8 cellular contexts compared by ENCODE assay signal in the genomic region with DNA sequence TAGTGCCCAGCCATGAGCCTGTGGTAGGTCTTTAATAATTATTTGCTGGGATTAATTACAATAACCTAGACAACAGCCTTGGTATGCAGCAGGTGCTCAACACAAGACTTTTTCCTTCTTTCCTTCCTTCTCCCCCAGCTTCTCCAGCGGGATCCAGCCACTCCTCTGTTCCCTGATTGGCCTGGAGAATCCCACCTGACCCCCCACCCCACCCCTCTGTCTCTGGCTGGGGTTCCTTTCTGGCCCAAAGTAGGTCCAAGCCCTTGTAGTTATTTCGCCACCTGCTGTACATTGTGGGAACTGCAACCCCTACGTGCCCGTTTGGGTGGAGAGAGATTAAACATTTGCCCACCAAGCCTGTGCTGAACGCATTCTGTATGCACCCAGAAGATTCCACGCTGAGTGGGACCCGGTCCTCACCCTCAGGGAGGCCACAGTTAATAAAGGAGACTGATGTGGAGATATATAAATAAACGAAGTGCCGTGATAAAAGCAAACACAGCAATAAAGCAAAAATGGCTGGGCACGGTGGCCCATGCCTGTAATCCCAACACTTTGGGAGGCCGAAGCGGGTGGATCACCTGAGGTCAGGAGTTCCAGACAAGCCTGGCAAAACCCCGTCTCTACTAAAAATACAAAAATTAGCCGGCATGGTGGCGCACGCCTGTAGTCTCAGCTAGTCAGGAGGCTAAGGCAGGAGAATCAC. TPM values are rescaled to one million over a fixed set of nuclear protein-coding genes. Genes with fewer than 3 reads are reported as not detected.
DNase-seq lines count a peak whose midpoint lies in the region; ATAC-seq and TF ChIP-seq lines count a peak whose summit lies in the region.

No MANE protein-coding gene starts in this region.

- CTCF ChIA-PET in HEK293T (lab: Yijun Ruan, JAX), result interaction anchor here (0.5 to 3.8 kb wide), 10 partner anchors 8 to 82 kb away, joined by 3 to 22 read pairs (median 6); no protein-coding TSS in a partner anchor

- peak; percentile 63 to 74 for ATAC-seq in CD4-positive, CD25-positive, alpha-beta regulatory T cell (ENCODE audit: low read depth in 2 of 2)
- peak; percentile 55 for ATAC-seq in omental fat pad (ENCODE audit: low FRiP score)

- peaks cover 11% of the 10 kb centered on the region for H3K27me3 Mint-ChIP-seq in CD4-positive, CD25-positive, alpha-beta regulatory T cell
- H3K27me3 Mint-ChIP-seq in type B pancreatic cell, result no peaks in the 10 kb centered on the region

- no peaks in the 10 kb centered on the region for H3K27me3 ChIP-seq in CD4-positive, CD25-positive, alpha-beta regulatory T cell (ENCODE audit: control insufficient read depth, insufficient read depth, low read length)
- H3K27me3 ChIP-seq in esophagus squamous epithelium, result no peaks in the 10 kb centered on the region

- no peak overlapping the region for H3K4me3 Mint-ChIP-seq in CD4-positive, CD25-positive, alpha-beta regulatory T cell
- no peak overlapping the region for H3K4me3 Mint-ChIP-seq in type B pancreatic cell

- DNase-seq in CD4-positive, CD25-positive, alpha-beta regulatory T cell, result peak; percentile 56 to 70 (median 64)
- DNase-seq in HEK293T (ENCODE audit: extremely low spot score) (peak; percentile 90), OCI-M1 (lab: John Stamatoyannopoulos, UW) (peak; percentile 90), activated T-cell treated with anti-CD3 and anti-CD28 coated beads for 1 hour (ENCODE audit: low read depth) (peak; percentile 69), esophagus squamous epithelium (lab: John Stamatoyannopoulos, UW) (no peak), omental fat pad (ENCODE audit: low spot score) (peak; percentile 76), type B pancreatic cell (ENCODE audit: extremely low spot score, unreplicated experiment) (no peak), DMS153 (lab: John Stamatoyannopoulos, UW) (no peak)

- TF ChIP-seq POLR2A in esophagus squamous epithelium (IDR thresholded peaks at IDR 0.05), result no peak

- no peaks in the 10 kb centered on the region for H3K9me3 Mint-ChIP-seq in CD4-positive, CD25-positive, alpha-beta regulatory T cell
- no peaks in the 10 kb centered on the region for H3K9me3 Mint-ChIP-seq in type B pancreatic cell

- peak overlapping the region in 2 of 3 donors; percentile 23 to 26 for H3K27ac Mint-ChIP-seq in CD4-positive, CD25-positive, alpha-beta regulatory T cell
- no peak overlapping the region for H3K27ac Mint-ChIP-seq in type B pancreatic cell

- TF ChIP-seq CTCF in esophagus squamous epithelium (IDR thresholded peaks at IDR 0.05) (peak; percentile 86 to 94 (median 88)), omental fat pad (IDR thresholded peaks at IDR 0.05) (peak in 1 of 3 donors; percentile 22), type B pancreatic cell (conservative IDR thresholded peaks at IDR 0.05) (peak; percentile 90)

- H3K27ac ChIP-seq in CD4-positive, CD25-positive, alpha-beta regulatory T cell (ENCODE audit: insufficient read depth, low read length, poor library complexity, severe bottlenecking), result no peak overlapping the region
- H3K27ac ChIP-seq in esophagus squamous epithelium, result no peak overlapping the region

- H3K4me3 ChIP-seq in CD4-positive, CD25-positive, alpha-beta regulatory T cell (ENCODE audit: low read depth, low read length), result no peak overlapping the region
- H3K4me3 ChIP-seq in esophagus squamous epithelium, result no peak overlapping the region

- WGBS in esophagus squamous epithelium, 2 donors, result 28 to 43% methylated on average over 14 to 16 of the region's 16 CpGs

- H3K36me3 ChIP-seq in CD4-positive, CD25-positive, alpha-beta regulatory T cell (ENCODE audit: control insufficient read depth, insufficient read depth, low read length), result no peaks in the 10 kb centered on the region
- H3K36me3 ChIP-seq in esophagus squamous epithelium, result no peaks in the 10 kb centered on the region

- H3K4me1 Mint-ChIP-seq in CD4-positive, CD25-positive, alpha-beta regulatory T cell, result peaks cover 0 to 18% (median 14%) of the 10 kb centered on the region in 4 donors
- peaks cover 8% of the 10 kb centered on the region for H3K4me1 Mint-ChIP-seq in type B pancreatic cell (ENCODE audit: unreplicated experiment)

- peaks cover 9% of the 10 kb centered on the region for H3K4me1 ChIP-seq in CD4-positive, CD25-positive, alpha-beta regulatory T cell (ENCODE audit: control insufficient read depth, insufficient read depth, low read length, poor library complexity, severe bottlenecking)
- peaks cover 0 to 11% (median 0%) of the 10 kb centered on the region in 3 donors for H3K4me1 ChIP-seq in esophagus squamous epithelium

- POLR2A ChIA-PET in HEK293T (lab: Yijun Ruan, JAX), result interaction anchor here (1.0 to 3.6 kb wide), 3 partner anchors 21 to 77 kb away, joined by 3 to 38 read pairs (median 15); no protein-coding TSS in a partner anchor

- intact Hi-C loops in esophagus squamous epithelium (cut with DNase I), result no loop called here

- no peaks in the 10 kb centered on the region for H3K36me3 Mint-ChIP-seq in CD4-positive, CD25-positive, alpha-beta regulatory T cell
- peaks cover 3% of the 10 kb centered on the region for H3K36me3 Mint-ChIP-seq in type B pancreatic cell

- no peaks in the 10 kb centered on the region for H3K9me3 ChIP-seq in CD4-positive, CD25-positive, alpha-beta regulatory T cell (ENCODE audit: control insufficient read depth in 2 of 2, low read length in 2 of 2)
- H3K9me3 ChIP-seq in esophagus squamous epithelium, result no peaks in the 10 kb centered on the region

TF ChIP-seq in HEK293T, 16 proteins besides CTCF, POLR2A, EP300 and RAD21:
- TF ChIP-seq HDGF (IDR thresholded peaks at IDR 0.05; ENCODE audit: borderline replicate concordance) (no peak), ZNF384 (IDR thresholded peaks at IDR 0.05) (no peak), SP1 (IDR thresholded peaks at IDR 0.05) (no peak), PKNOX1 (IDR thresholded peaks at IDR 0.05) (no peak), NFRKB (IDR thresholded peaks at IDR 0.05) (no peak), SUZ12 (IDR thresholded peaks at IDR 0.05) (no peak), FOXK2 (IDR thresholded peaks at IDR 0.05) (no peak), ELF4 (IDR thresholded peaks at IDR 0.05) (no peak), L3MBTL2 (conservative IDR thresholded peaks at IDR 0.05) (no peak), BHLHE40 (IDR thresholded peaks at IDR 0.05; ENCODE audit: borderline replicate concordance) (no peak), TARDBP (IDR thresholded peaks at IDR 0.05) (no peak)

RNA-seq across cellular contexts. Expression of gene DGKZ, which starts 32.1 kb away (rescaled TPM):
- 234 TPM for total RNA-seq in CD4-positive, CD25-positive, alpha-beta regulatory T cell
- polyA plus RNA-seq in CD4-positive, CD25-positive, alpha-beta regulatory T cell, result 10 to 100 TPM; 36.6 to 48.6 (median 44.8) TPM
- 10 to 100 TPM; 38.5 to 53.1 (median 45.7) TPM for total RNA-seq in esophagus squamous epithelium
- 10 to 100 TPM; 29.2 to 79.4 (median 63.3) TPM for total RNA-seq in omental fat pad
- 50.0 and 57.6 TPM in 2 replicates for total RNA-seq in type B pancreatic cell (ENCODE audit: low replicate concordance)

RNA-seq across cellular contexts. Expression of gene CREB3L1, which starts 37.7 kb away (rescaled TPM):
- total RNA-seq in CD4-positive, CD25-positive, alpha-beta regulatory T cell, result not detected
- not detected for polyA plus RNA-seq in CD4-positive, CD25-positive, alpha-beta regulatory T cell
- total RNA-seq in esophagus squamous epithelium (1 to 10 TPM in 1 of 4 donors, under 1 TPM in 3; 0.13 to 2.1 (median 0.63) TPM), omental fat pad (1 to 10 TPM in 3 of 4 donors, under 1 TPM in 1; 0.94 to 8.7 (median 2.8) TPM), type B pancreatic cell (ENCODE audit: low replicate concordance) (9.8 and 20.8 TPM in 2 replicates)

Comparison
In these comparisons a context has a peak if more than half of its experiments do, and no peak if none do; other contexts are left out.
1. DNase-seq: peak in CD4-positive, CD25-positive, alpha-beta regulatory T cell (3 of 3), HEK293T (single experiment), OCI-M1 (single experiment), activated T-cell treated with anti-CD3 and anti-CD28 coated beads for 1 hour (single experiment) and omental fat pad (single experiment); none in esophagus squamous epithelium (single experiment), type B pancreatic cell (single experiment) and DMS153 (single experiment).